27 cellular contexts compared by ENCODE assay signal in the genomic region with DNA sequence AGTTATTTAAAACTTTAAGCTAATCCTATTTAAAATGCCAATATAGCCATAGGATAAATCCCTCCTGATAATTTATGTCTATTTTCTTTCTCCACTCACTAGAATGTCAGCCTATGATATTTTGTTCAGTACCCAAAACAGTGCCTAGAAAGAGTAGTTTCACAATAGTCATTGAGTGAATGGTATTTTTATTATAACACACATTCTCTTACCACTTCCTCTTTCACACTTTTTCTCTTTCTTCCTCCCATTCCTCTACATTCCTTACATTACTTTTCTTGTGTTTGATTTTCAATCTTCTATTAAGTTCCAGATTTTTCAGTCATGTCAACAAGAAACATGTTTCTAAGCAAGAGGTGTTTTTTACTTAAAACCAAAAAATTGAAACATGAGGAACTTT.
"Had no signal": no experiment of that assay in that cellular context is flagged by ENCODE, and none has a peak within 500 bp of the region (broad histone marks: within the 10 kb centered on the region; RNA-seq: fewer than 3 reads in every experiment).

No MANE protein-coding gene starts in this region.

- H3K27me3 ChIP-seq: breast epithelium, colonic mucosa, dorsolateral prefrontal cortex, esophagus squamous epithelium, gastroesophageal sphincter, pancreas, right atrium auricular region, spleen had no signal

- H3K27ac ChIP-seq: breast epithelium, colonic mucosa, dorsolateral prefrontal cortex, esophagus squamous epithelium, gastroesophageal sphincter, lower lobe of right lung, pancreas, psoas muscle, right atrium auricular region, spleen, thoracic aorta had no signal

- H3K4me3 ChIP-seq: breast epithelium, colonic mucosa, dorsolateral prefrontal cortex, esophagus squamous epithelium, gastroesophageal sphincter, lower lobe of right lung, mucosa of descending colon, pancreas, psoas muscle, right atrium auricular region, spleen, thoracic aorta had no signal

- ATAC-seq: gastroesophageal sphincter, lower lobe of right lung, mucosa of descending colon, pancreas had no signal

- DNase-seq: activated CD4-positive, alpha-beta T cell treated with anti-CD3 and anti-CD28 coated beads for 4 hours; activated CD4-positive, alpha-beta T cell treated with anti-CD3 and anti-CD28 coated beads, Interleukin-2, amount 50 U/mL, for 48 hours; activated CD4-positive, CD25-positive, alpha-beta regulatory T cell; activated naive CD4-positive, alpha-beta T cell treated with Interleukin-2 at 50 U/mL for 16 hours; activated naive CD8-positive, alpha-beta T cell treated with anti-CD3 and anti-CD28 coated beads for 36 hours; activated T-cell treated with anti-CD3 and anti-CD28 coated beads, Interleukin-2, amount 50 U/mL, for 48 hours; amniotic stem cell; colonic mucosa; dorsolateral prefrontal cortex; esophagus squamous epithelium; kidney; lower lobe of right lung; mesendoderm; mucosa of descending colon; nephron progenitor cell; pancreas; psoas muscle; spleen; stimulated activated CD4-positive, alpha-beta T cell treated with anti-CD3 and anti-CD28 coated beads, Interleukin-4, amount 100 ng/mL, for 1 hour; stimulated activated naive CD4-positive, alpha-beta T cell; T1000 had no signal

- H3K4me1 Mint-ChIP-seq: activated naive CD8-positive, alpha-beta T cell treated with anti-CD3 and anti-CD28 coated beads for 36 hours; central memory CD8-positive, alpha-beta T cell; nephron progenitor cell had no signal

- H3K36me3 Mint-ChIP-seq: activated naive CD8-positive, alpha-beta T cell treated with anti-CD3 and anti-CD28 coated beads for 36 hours; type B pancreatic cell had no signal

- H3K4me3 Mint-ChIP-seq: activated naive CD8-positive, alpha-beta T cell treated with anti-CD3 and anti-CD28 coated beads for 36 hours; central memory CD8-positive, alpha-beta T cell; nephron progenitor cell; type B pancreatic cell had no signal

- H3K9me3 Mint-ChIP-seq: activated naive CD8-positive, alpha-beta T cell treated with anti-CD3 and anti-CD28 coated beads for 36 hours; central memory CD8-positive, alpha-beta T cell; nephron progenitor cell; type B pancreatic cell had no signal

- H3K36me3 ChIP-seq: breast epithelium, colonic mucosa, esophagus squamous epithelium, gastroesophageal sphincter, lower lobe of right lung, pancreas, right atrium auricular region, spleen, thoracic aorta had no signal

- H3K27ac Mint-ChIP-seq: activated naive CD8-positive, alpha-beta T cell treated with anti-CD3 and anti-CD28 coated beads for 36 hours; nephron progenitor cell; type B pancreatic cell had no signal

- H3K27me3 Mint-ChIP-seq: activated naive CD8-positive, alpha-beta T cell treated with anti-CD3 and anti-CD28 coated beads for 36 hours; type B pancreatic cell had no signal

- H3K4me1 ChIP-seq: breast epithelium, colonic mucosa, esophagus squamous epithelium, gastroesophageal sphincter, lower lobe of right lung, pancreas, right atrium auricular region, spleen had no signal
